16 cellular contexts compared by ENCODE assay signal in the genomic region with DNA sequence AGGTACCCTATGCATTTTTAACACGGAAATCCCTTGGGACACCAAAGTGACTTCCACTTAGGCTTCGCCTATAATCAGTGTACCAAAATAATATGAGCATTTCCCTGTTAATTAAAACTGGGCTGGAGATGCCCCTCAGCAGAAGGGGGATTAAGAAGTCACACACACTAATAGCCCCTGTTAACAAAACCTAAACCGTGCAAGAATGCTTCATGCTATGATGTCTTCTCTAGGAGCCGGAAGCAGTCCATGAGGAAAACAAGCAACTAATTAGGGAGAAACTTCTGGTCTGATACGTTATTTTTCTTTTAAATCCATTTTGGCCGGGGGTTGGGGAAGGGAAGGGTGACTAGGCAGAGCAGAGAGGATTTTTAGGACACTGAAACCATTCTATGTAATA.
A peak's percentile ranks its signal among the peaks of the same experiment; 100 is the strongest.
DNase-seq lines count a peak whose midpoint lies in the region; ATAC-seq, FAIRE-seq and TF ChIP-seq lines count a peak whose summit lies in the region.
"Had no signal": no experiment of that assay in that cellular context is flagged by ENCODE, and none has a peak within 500 bp of the region (broad histone marks: within the 10 kb centered on the region; RNA-seq: fewer than 3 reads in every experiment).

No MANE protein-coding gene starts in this region.

- TF ChIP-seq POLR2A in esophagus muscularis mucosa (IDR thresholded peaks at IDR 0.05; ENCODE audit: low read depth) = no peak
- no peak for TF ChIP-seq POLR2A in prostate gland (IDR thresholded peaks at IDR 0.05)
- no peak for TF ChIP-seq POLR2A in sigmoid colon (IDR thresholded peaks at IDR 0.05)

- FAIRE-seq in D721Med (lab: Jason Lieb, UNC) = no peak

- DNase-seq in BE2C (no peak), NCI-H524 (lab: John Stamatoyannopoulos, UW) (peak; percentile 36 to 74), esophagus muscularis mucosa (ENCODE audit: extremely low spot score) (no peak), prostate gland (ENCODE audit: low spot score) (no peak), D721Med (ENCODE audit: insufficient read length, low spot score) (no peak), sigmoid colon (no peak), A172 (ENCODE audit: low spot score) (no peak)
- DNase-seq: activated CD4-positive, alpha-beta T cell treated with anti-CD3 and anti-CD28 coated beads for 4 hours; activated T-cell treated with anti-CD3 and anti-CD28 coated beads, Interleukin-2, amount 50 U/mL, for 1 hour; cerebellar nuclear complex; MG63; NCI-H187 treated with DMSO at 0.1 percent for 48 hours; stimulated activated CD4-positive, alpha-beta T cell treated with anti-CD3 and anti-CD28 coated beads, Interleukin-4, amount 100 ng/mL, for 24 hours; T-helper 9 cell had no signal

- H3K4me3 ChIP-seq in BE2C (ENCODE audit: low read depth, low read length) = peak overlapping the region; percentile 69
- no peak overlapping the region for H3K4me3 ChIP-seq in esophagus muscularis mucosa
- no peak overlapping the region for H3K4me3 ChIP-seq in prostate gland
- no peak overlapping the region for H3K4me3 ChIP-seq in sigmoid colon

- H3K27me3 ChIP-seq in BE2C (no peaks in the 10 kb centered on the region), esophagus muscularis mucosa (no peaks in the 10 kb centered on the region), prostate gland (replicated peaks; ENCODE audit: insufficient read depth) (no peaks in the 10 kb centered on the region), sigmoid colon (no peaks in the 10 kb centered on the region)
- H3K27me3 ChIP-seq: MG63, tibial nerve had no signal

- no peak for TF ChIP-seq EP300 in esophagus muscularis mucosa (IDR thresholded peaks at IDR 0.05)
- no peak for TF ChIP-seq EP300 in sigmoid colon (IDR thresholded peaks at IDR 0.05)

- H3K4me1 ChIP-seq in BE2C = peaks cover 56% of the 10 kb centered on the region
- H3K4me1 ChIP-seq in esophagus muscularis mucosa = peaks cover 5 to 12% (median 11%) of the 10 kb centered on the region in 4 donors
- no peaks in the 10 kb centered on the region for H3K4me1 ChIP-seq in prostate gland (replicated peaks)
- peaks cover 0 to 9% (median 0%) of the 10 kb centered on the region in 4 donors for H3K4me1 ChIP-seq in sigmoid colon

- intact Hi-C loops in esophagus muscularis mucosa (cut with DNase I) (loop anchor here (10.0 kb wide), 1 partner anchor 125 kb away; the partner anchor contains the start of gene ESRRG), prostate gland (cut with DNase I) (no loop called here), sigmoid colon (cut with DNase I) (loop anchor here (10.0 kb wide), 1 partner anchor 475 kb away; no protein-coding TSS in a partner anchor)

- H3K27ac ChIP-seq in esophagus muscularis mucosa (replicated peaks in 1 of 4) = peak overlapping the region in 3 of 4 donors; percentile 95 to 96 (median 96)
- peak overlapping the region; percentile 98 to 100 for H3K27ac ChIP-seq in prostate gland
- H3K27ac ChIP-seq in sigmoid colon = peak overlapping the region in 2 of 4 donors; percentile 92 to 96

- 92% methylated on average over 6 of the region's 6 CpGs for WGBS in esophagus muscularis mucosa
- 94% methylated on average over 6 of the region's 6 CpGs for WGBS in prostate gland
- 90 to 94% methylated on average over 6 of the region's 6 CpGs for WGBS in sigmoid colon, 2 donors

- TF ChIP-seq CTCF in BE2C (IDR thresholded peaks at IDR 0.05; ENCODE audit: low read depth, low read length) (no peak), esophagus muscularis mucosa (IDR thresholded peaks at IDR 0.05) (no peak), prostate gland (IDR thresholded peaks at IDR 0.05) (no peak), D721Med (IDR thresholded peaks at IDR 0.05; ENCODE audit: insufficient read depth, missing control alignments) (no peak), sigmoid colon (IDR thresholded peaks at IDR 0.05) (no peak)

- H3K9me3 ChIP-seq in BE2C (no peaks in the 10 kb centered on the region), esophagus muscularis mucosa (no peaks in the 10 kb centered on the region), prostate gland (no peaks in the 10 kb centered on the region), sigmoid colon (no peaks in the 10 kb centered on the region)
- H3K9me3 ChIP-seq: MG63, tibial nerve had no signal

- no peak for ATAC-seq in GM21367 (IDR thresholded peaks at IDR 0.05; ENCODE audit: unreplicated experiment)

- H3K36me3 ChIP-seq in BE2C (no peaks in the 10 kb centered on the region), esophagus muscularis mucosa (no peaks in the 10 kb centered on the region), prostate gland (no peaks in the 10 kb centered on the region), sigmoid colon (no peaks in the 10 kb centered on the region)
- H3K36me3 ChIP-seq: MG63, tibial nerve had no signal

Comparison
In these comparisons a context has a peak if more than half of its experiments do, and no peak if none do; other contexts are left out.
1. DNase-seq: peak in NCI-H524 (2 of 2); none in BE2C (single experiment), esophagus muscularis mucosa (single experiment), prostate gland (single experiment), D721Med (single experiment), sigmoid colon (single experiment) and A172 (single experiment).